In the genomic region with DNA sequence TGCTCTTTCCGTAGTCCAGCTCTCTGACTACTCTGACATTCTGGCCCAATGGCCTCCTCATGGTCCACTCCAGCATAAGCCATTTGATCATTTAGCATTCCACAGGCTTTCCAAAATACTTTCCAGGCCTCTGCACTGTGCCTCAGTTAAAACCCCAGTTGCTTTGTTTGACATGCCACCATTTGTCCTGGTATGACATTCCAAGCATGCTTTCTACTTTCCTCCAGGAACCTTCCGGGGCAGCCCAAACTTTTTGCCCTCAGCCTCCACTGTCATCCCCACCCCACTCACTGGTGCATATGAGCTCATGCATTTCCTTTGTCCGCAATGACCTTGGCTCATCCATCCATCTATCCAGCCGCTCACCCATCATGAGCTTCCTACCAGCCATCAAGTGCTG, we compare ENCODE assay signal across 1 cellular context.
A peak's percentile ranks its signal among the peaks of the same experiment; 100 is the strongest.
TF ChIP-seq lines count a peak whose summit lies in the region.

No MANE protein-coding gene starts in this region.

TF ChIP-seq in H1, 55 proteins besides CTCF, POLR2A, EP300 and RAD21:
- no peak for TF ChIP-seq RBBP5 (IDR thresholded peaks at IDR 0.05; ENCODE audit: borderline replicate concordance, low read depth, low read length)
- TF ChIP-seq TEAD4 (IDR thresholded peaks at IDR 0.05; ENCODE audit: low read depth, low read length): peak; percentile 66; the same call in 1 of the 2 replicates
